Comparison of ENCODE assay signal across 35 cellular contexts in genomic region chr3:44159901-44160300, GRCh38.
"Had no signal": no experiment of that assay in that cellular context is flagged by ENCODE, and none has a peak within 500 bp of the region (broad histone marks: within the 10 kb centered on the region; RNA-seq: fewer than 3 reads in every experiment).

No MANE protein-coding gene starts in this region.

- H3K9me3 ChIP-seq: MG63 had no signal

- H3K36me3 ChIP-seq: MG63 had no signal

- H3K27me3 ChIP-seq: MG63 had no signal

- H3K4me3 ChIP-seq: MG63 had no signal

- H3K27ac ChIP-seq: KMS-11 had no signal

- DNase-seq: Karpas-422, Kasumi-1, KBM-7, KG1, MG63, MM.1S, MV-4-11, NCI-H1048, NCI-H1092, NCI-H1092 treated with DMSO at 0.1 percent for 48 hours, NCI-H1105, NCI-H1105 treated with DMSO at 0.1 percent for 48 hours, NCI-H1417, NCI-H1417 treated with DMSO at 0.1 percent for 48 hours, NCI-H1436, NCI-H1436 treated with DMSO at 0.1 percent for 48 hours, NCI-H146, NCI-H1694, NCI-H1694 treated with DMSO at 0.1 percent for 48 hours, NCI-H187, NCI-H187 treated with DMSO at 0.1 percent for 48 hours, NCI-H1930, NCI-H2029, NCI-H2029 treated with DMSO at 0.1 percent for 48 hours, NCI-H2081, NCI-H2081 treated with DMSO at 0.1 percent for 48 hours, NCI-H2107, NCI-H2171, NCI-H2171 treated with DMSO at 0.1 percent for 48 hours, NCI-H2227 treated with DMSO at 0.1 percent for 48 hours, NCI-H226, NCI-H345, NCI-H446, NCI-H446 treated with DMSO at 0.1 percent for 48 hours had no signal
